In the genomic region with DNA sequence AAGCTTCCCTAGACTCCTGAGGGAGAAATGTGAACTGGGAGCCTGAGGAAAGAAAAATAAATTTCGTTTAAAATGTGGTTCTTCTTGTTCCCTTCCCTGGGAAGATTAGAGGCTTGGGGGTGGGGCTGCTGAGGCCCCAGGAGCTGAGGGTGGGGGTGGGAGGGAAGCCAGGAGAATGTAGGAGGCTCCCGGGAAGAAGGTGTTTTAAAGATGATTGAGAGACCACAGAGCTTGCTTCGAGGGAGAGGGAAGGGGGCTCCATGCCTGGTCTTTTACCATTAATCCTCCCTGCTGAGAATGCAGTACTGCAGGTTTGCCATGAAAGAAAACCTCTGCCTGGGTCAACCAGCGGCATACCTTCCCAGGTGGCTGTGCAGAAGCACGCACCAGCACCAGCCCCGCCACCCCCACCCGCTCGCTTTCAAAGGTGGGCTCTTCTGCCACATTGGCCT, we compare ENCODE assay signal across 32 cellular contexts. TPM values are rescaled to one million over a fixed set of nuclear protein-coding genes. Genes with fewer than 3 reads are reported as not detected.
A peak's percentile ranks its signal among the peaks of the same experiment; 100 is the strongest.
DNase-seq lines count a peak whose midpoint lies in the region; ATAC-seq and TF ChIP-seq lines count a peak whose summit lies in the region.
"Had no signal": no experiment of that assay in that cellular context is flagged by ENCODE, and none has a peak within 500 bp of the region (broad histone marks: within the 10 kb centered on the region; RNA-seq: fewer than 3 reads in every experiment).

No MANE protein-coding gene starts in this region.

- H3K9me3 Mint-ChIP-seq in Caco-2 (ENCODE audit: unreplicated experiment) = no peaks in the 10 kb centered on the region
- no peaks in the 10 kb centered on the region for H3K9me3 Mint-ChIP-seq in activated T-cell treated with anti-CD3 and anti-CD28 coated beads, Interleukin-2, amount 50 U/mL, for 4 hours
- H3K9me3 Mint-ChIP-seq: activated naive CD4-positive, alpha-beta T cell treated with anti-CD3 and anti-CD28 coated beads, Interleukin-2, amount 10 ng/mL, durations not matched to agents 7 days and 5 days; CD8-positive, alpha-beta T cell; H9; IgD-negative memory B cell; naive thymus-derived CD8-positive, alpha-beta T cell had no signal

- CTCF ChIA-PET in Caco-2 (lab: Charles Lee) = interaction anchor here (1.1 kb wide), 1 partner anchor 43 kb away, joined by 6 read pairs; no protein-coding TSS in a partner anchor
- CTCF ChIA-PET in Panc1 (lab: Charles Lee) = no interaction called here

- H3K27ac ChIP-seq in Panc1 (ENCODE audit: low read length) = peak overlapping the region; percentile 72
- peak overlapping the region; percentile 100 for H3K27ac ChIP-seq in trophoblast cell (ENCODE audit: low read depth, low read length)
- H3K27ac ChIP-seq: adrenal gland, brain microvascular endothelial cell, esophagus squamous epithelium, foreskin keratinocyte, testis, uterus had no signal

- peaks cover 28% of the 10 kb centered on the region for H3K4me1 Mint-ChIP-seq in Caco-2 (ENCODE audit: low read depth, unreplicated experiment)
- H3K4me1 Mint-ChIP-seq in activated T-cell treated with anti-CD3 and anti-CD28 coated beads, Interleukin-2, amount 50 U/mL, for 4 hours (ENCODE audit: low read depth) = no peaks in the 10 kb centered on the region

- no peak for ATAC-seq in Panc1
- ATAC-seq in activated T-cell treated with anti-CD3 and anti-CD28 coated beads, Interleukin-2, amount 50 U/mL, for 4 hours = no peak
- ATAC-seq: CD8-positive, alpha-beta T cell; foreskin keratinocyte had no signal

- peak overlapping the region; percentile 62 for H3K4me3 Mint-ChIP-seq in Caco-2 (ENCODE audit: unreplicated experiment)
- H3K4me3 Mint-ChIP-seq in activated T-cell treated with anti-CD3 and anti-CD28 coated beads, Interleukin-2, amount 50 U/mL, for 4 hours = no peak overlapping the region
- H3K4me3 Mint-ChIP-seq: activated naive CD4-positive, alpha-beta T cell treated with anti-CD3 and anti-CD28 coated beads, Interleukin-2, amount 10 ng/mL, durations not matched to agents 7 days and 5 days; CD8-positive, alpha-beta T cell; H9; IgD-negative memory B cell; naive thymus-derived CD8-positive, alpha-beta T cell had no signal

- H3K4ac ChIP-seq in trophoblast cell (ENCODE audit: low read depth, low read length) = peak overlapping the region; percentile 80

- H2BK12ac ChIP-seq in trophoblast cell (ENCODE audit: low read length) = peak overlapping the region; percentile 99

- H3K79me1 ChIP-seq in trophoblast cell (ENCODE audit: low read length) = peaks cover 77% of the 10 kb centered on the region

- H3K27me3 ChIP-seq in Caco-2 (replicated peaks; ENCODE audit: control insufficient read depth, insufficient read depth, low read length) (no peaks in the 10 kb centered on the region), Panc1 (ENCODE audit: control insufficient read depth, insufficient read depth, low read length) (no peaks in the 10 kb centered on the region), trophoblast cell (ENCODE audit: insufficient read depth, low read length) (no peaks in the 10 kb centered on the region)
- H3K27me3 ChIP-seq: brain microvascular endothelial cell, testis, uterus had no signal

- H3K9ac ChIP-seq in trophoblast cell (ENCODE audit: low read length) = peak overlapping the region; percentile 75
- H3K9ac ChIP-seq: SK-N-SH had no signal

- TF ChIP-seq CTCF in Caco-2 (IDR thresholded peaks at IDR 0.05; ENCODE audit: insufficient read depth in 1 of 2, low read depth in 1 of 2, low read length in 1 of 2, severe bottlenecking in 1 of 2, unreplicated experiment in 1 of 2) = no peak
- TF ChIP-seq CTCF in Panc1 (IDR thresholded peaks at IDR 0.05) = no peak

- H3K36me3 ChIP-seq in Caco-2 (ENCODE audit: control insufficient read depth, insufficient read depth, low read length) (no peaks in the 10 kb centered on the region), Panc1 (ENCODE audit: control insufficient read depth, insufficient read depth, low read length) (no peaks in the 10 kb centered on the region), trophoblast cell (ENCODE audit: control insufficient read depth in 1 of 2, insufficient read depth in 2 of 2, low read length in 2 of 2) (no peaks in the 10 kb centered on the region)
- H3K36me3 ChIP-seq: adrenal gland, brain microvascular endothelial cell, esophagus squamous epithelium, uterus had no signal

- no CpG with 5 or more reads among the region's 8 CpGs for WGBS in trophoblast cell (ENCODE audit: extremely low coverage, insufficient coverage, insufficient read length)

- peak overlapping the region; percentile 97 for H4K8ac ChIP-seq in trophoblast cell (ENCODE audit: low read depth, low read length)

- H2BK5ac ChIP-seq in trophoblast cell (ENCODE audit: low read depth, low read length, poor library complexity) = peak overlapping the region; percentile 99

- H3K27ac Mint-ChIP-seq in Caco-2 (ENCODE audit: unreplicated experiment) = peak overlapping the region; percentile 91
- H3K27ac Mint-ChIP-seq: activated naive CD4-positive, alpha-beta T cell treated with anti-CD3 and anti-CD28 coated beads, Interleukin-2, amount 10 ng/mL, durations not matched to agents 7 days and 5 days; CD8-positive, alpha-beta T cell; IgD-negative memory B cell had no signal

- DNase-seq in Caco-2 (peak; percentile 45 to 49), Panc1 (ENCODE audit: low read depth, low spot score) (no peak), left kidney (ENCODE audit: low read depth, low spot score) (peak; percentile 66), trophoblast cell (peak; percentile 62 to 80), GDM1 (lab: John Stamatoyannopoulos, UW) (no peak), superior temporal gyrus (ENCODE audit: extremely low spot score) (no peak)
- DNase-seq in activated T-cell treated with anti-CD3 and anti-CD28 coated beads, Interleukin-2, amount 50 U/mL, for 4 hours = no peak
- no peak for DNase-seq in activated naive CD4-positive, alpha-beta T cell (lab: John Stamatoyannopoulos, UW)
- DNase-seq: activated CD4-positive, alpha-beta T cell treated with anti-CD3 and anti-CD28 coated beads, Interleukin-2, amount 50 U/mL, for 4 hours; activated naive CD4-positive, alpha-beta T cell treated with anti-CD3 and anti-CD28 coated beads, Interleukin-2, amount 10 ng/mL, durations not matched to agents 7 days and 5 days; adrenal gland; brain microvascular endothelial cell; CD8-positive, alpha-beta T cell; cerebellar nuclear complex; DMS 273 treated with DMSO at 0.1 percent for 48 hours; esophagus squamous epithelium; foreskin keratinocyte; H9; kidney; naive thymus-derived CD8-positive, alpha-beta T cell; NCI-H146; NCI-H2107; NCI-H446 treated with DMSO at 0.1 percent for 48 hours; SK-N-SH; stimulated activated naive CD4-positive, alpha-beta T cell treated with Interleukin-2 at 50 U/mL for 16 hours; testis; uterus had no signal

- H3K27me3 Mint-ChIP-seq in Caco-2 (ENCODE audit: insufficient read depth, unreplicated experiment) = no peaks in the 10 kb centered on the region
- H3K27me3 Mint-ChIP-seq in activated T-cell treated with anti-CD3 and anti-CD28 coated beads, Interleukin-2, amount 50 U/mL, for 4 hours (ENCODE audit: low read depth) = peaks cover 24% of the 10 kb centered on the region

- peak overlapping the region; percentile 99 for H2AK5ac ChIP-seq in trophoblast cell (ENCODE audit: low read length)

- peak overlapping the region; percentile 91 for H3K18ac ChIP-seq in trophoblast cell (ENCODE audit: low read length)

- peak overlapping the region; percentile 99 for H2BK120ac ChIP-seq in trophoblast cell (ENCODE audit: insufficient read depth, low read length, poor library complexity)

- POLR2A ChIA-PET in Caco-2 (lab: Charles Lee) = interaction anchor here (0.5 to 1.1 kb wide), 2 partner anchors 12 to 37 kb away, joined by 3 to 6 read pairs; no protein-coding TSS in a partner anchor
- POLR2A ChIA-PET in Panc1 (lab: Charles Lee) = no interaction called here

- H3K79me2 ChIP-seq in trophoblast cell (ENCODE audit: control insufficient read depth, insufficient read depth, low read length, poor library complexity) = peaks cover 25% of the 10 kb centered on the region

- H4K12ac ChIP-seq in trophoblast cell (ENCODE audit: low read depth, low read length) = peak overlapping the region; percentile 79

- no peaks in the 10 kb centered on the region for H3K36me3 Mint-ChIP-seq in Caco-2 (ENCODE audit: insufficient read depth, unreplicated experiment)
- H3K36me3 Mint-ChIP-seq in activated T-cell treated with anti-CD3 and anti-CD28 coated beads, Interleukin-2, amount 50 U/mL, for 4 hours (ENCODE audit: insufficient read depth) = no peaks in the 10 kb centered on the region
- H3K36me3 Mint-ChIP-seq: activated naive CD4-positive, alpha-beta T cell treated with anti-CD3 and anti-CD28 coated beads, Interleukin-2, amount 10 ng/mL, durations not matched to agents 7 days and 5 days; CD8-positive, alpha-beta T cell; IgD-negative memory B cell; naive thymus-derived CD8-positive, alpha-beta T cell had no signal

- H3K4me3 ChIP-seq in Caco-2 (ENCODE audit: low read depth, low read length) = no peak overlapping the region
- no peak overlapping the region for H3K4me3 ChIP-seq in Panc1 (ENCODE audit: low read depth in 2 of 2, low read length in 2 of 2)
- H3K4me3 ChIP-seq in trophoblast cell (ENCODE audit: low read depth, low read length) = no peak overlapping the region
- H3K4me3 ChIP-seq: adrenal gland, esophagus squamous epithelium, GM12878, skin epidermis, testis, uterus had no signal

- H4K91ac ChIP-seq in trophoblast cell (ENCODE audit: low read depth, low read length) = peak overlapping the region; percentile 98

- H3K23ac ChIP-seq in trophoblast cell (ENCODE audit: low read length) = no peak overlapping the region

- BruUV-seq in Caco-2 (replicated peaks; lab: Mats Ljungman, UMichigan) (no TSS peak), Panc1 (replicated peaks; lab: Mats Ljungman, UMichigan) (no TSS peak)

- H3K9me3 ChIP-seq in Caco-2 (no peaks in the 10 kb centered on the region), Panc1 (ENCODE audit: control insufficient read depth, insufficient read depth, low read depth, low read length) (no peaks in the 10 kb centered on the region), trophoblast cell (ENCODE audit: insufficient read depth, low read depth, low read length) (peaks cover 3% of the 10 kb centered on the region)
- H3K9me3 ChIP-seq: adrenal gland, esophagus squamous epithelium, SK-N-SH, testis, uterus had no signal

- H2AFZ ChIP-seq in trophoblast cell (ENCODE audit: insufficient read depth, low read length, poor library complexity) = peak overlapping the region; percentile 53

- peak overlapping the region; percentile 98 for H3K14ac ChIP-seq in trophoblast cell (ENCODE audit: low read length)

- intact Hi-C loops in Caco-2 (cut with micrococcal nuclease; ENCODE audit: unreplicated experiment) = loop anchor here (1.0 to 2.0 kb wide), 2 partner anchors 11 to 43 kb away; no protein-coding TSS in a partner anchor
- intact Hi-C loops in Panc1 (cut with micrococcal nuclease; ENCODE audit: unreplicated experiment) = no loop called here

- in situ Hi-C loops in Panc1 (cut with HindIII; ENCODE audit: low pct_unique_long_range_greater_than_20kb, low sequenced_read_pairs) = no loop called here

- H3K4me1 ChIP-seq in Caco-2 (peaks cover 43% of the 10 kb centered on the region), Panc1 (ENCODE audit: control insufficient read depth, insufficient read depth, low read length) (peaks cover 30% of the 10 kb centered on the region), trophoblast cell (ENCODE audit: control insufficient read depth in 1 of 2, insufficient read depth in 2 of 2, low read length in 2 of 2) (peaks cover 50 to 54% of the 10 kb centered on the region in 2 experiments)
- H3K4me1 ChIP-seq: adrenal gland had no signal

- H3K4me2 ChIP-seq in trophoblast cell (ENCODE audit: low read length) = peak overlapping the region; percentile 38
- H3K4me2 ChIP-seq: SK-N-SH had no signal

RNA-seq across cellular contexts. Expression of a gene that starts 15.4 kb away (rescaled TPM):
- total RNA-seq in Caco-2 (2022) = 1.0 and 1.8 TPM in 2 replicates
- 1.5 TPM for total RNA-seq in Panc1 (2021; ENCODE audit: unreplicated experiment)
- polyA plus RNA-seq in Panc1 (2012; ENCODE audit: insufficient read length) = 3.2 TPM
- 7.2 and 7.4 TPM in 2 replicates for polyA plus RNA-seq in trophoblast cell (2013)
- total RNA-seq in activated T-cell treated with anti-CD3 and anti-CD28 coated beads, Interleukin-2, amount 50 U/mL, for 4 hours = not detected
- total RNA-seq: CD8-positive, alpha-beta T cell; foreskin keratinocyte; H9; mononuclear cell; naive thymus-derived CD8-positive, alpha-beta T cell; OCI-LY7 had no signal
- polyA plus RNA-seq: foreskin keratinocyte; IgD-negative memory B cell; naive thymus-derived CD8-positive, alpha-beta T cell had no signal

Comparison
In these comparisons a context has a peak if more than half of its experiments do, and no peak if none do; other contexts are left out.
1. DNase-seq: peak in Caco-2 (2 of 2), left kidney (single experiment) and trophoblast cell (2 of 2); none in Panc1 (single experiment), GDM1 (single experiment), superior temporal gyrus (single experiment), activated T-cell treated with anti-CD3 and anti-CD28 coated beads, Interleukin-2, amount 50 U/mL, for 4 hours (single experiment) and activated naive CD4-positive, alpha-beta T cell (0 of 4).